14 cellular contexts compared by ENCODE assay signal in the genomic region with DNA sequence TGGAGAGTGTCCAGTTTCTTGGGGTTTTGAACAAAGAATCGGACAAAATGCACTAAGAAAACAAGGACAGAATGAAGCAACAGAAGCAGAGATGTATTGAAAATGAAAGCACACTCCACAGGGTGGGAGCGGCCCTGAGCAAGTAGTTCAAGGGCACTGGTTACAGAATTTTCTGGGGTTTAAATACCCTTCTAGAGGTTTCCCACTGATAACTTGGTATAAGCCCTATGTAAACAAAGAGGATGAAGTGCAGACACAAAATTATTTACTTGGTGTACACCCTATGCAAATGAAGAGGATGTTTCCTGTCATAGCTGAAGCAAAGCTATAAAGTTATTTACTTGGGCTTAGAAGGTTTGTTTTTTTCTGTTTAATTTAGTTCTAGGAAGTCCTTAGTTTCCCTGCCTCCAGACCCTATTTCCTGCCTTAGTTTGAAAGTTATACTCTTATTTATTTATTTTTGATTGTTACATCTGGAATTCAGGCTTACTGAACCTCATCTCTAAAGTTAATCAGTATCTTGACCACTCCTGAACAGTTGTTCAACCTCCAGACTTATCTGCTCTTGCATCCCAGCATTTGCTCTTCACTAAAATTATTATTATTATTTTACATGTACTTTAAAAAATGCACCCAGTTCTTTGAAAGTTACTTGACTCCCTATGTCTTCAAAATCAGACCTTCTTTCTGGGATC.
A peak's percentile ranks its signal among the peaks of the same experiment; 100 is the strongest.
DNase-seq lines count a peak whose midpoint lies in the region; ATAC-seq and TF ChIP-seq lines count a peak whose summit lies in the region.
"Had no signal": no experiment of that assay in that cellular context is flagged by ENCODE, and none has a peak within 500 bp of the region (broad histone marks: within the 10 kb centered on the region; RNA-seq: fewer than 3 reads in every experiment).

No MANE protein-coding gene starts in this region.

- H4K20me1 ChIP-seq in MM.1S (ENCODE audit: insufficient read depth, low read length), result no peaks in the 10 kb centered on the region

- no peak overlapping the region for H3K9ac ChIP-seq in MM.1S (ENCODE audit: low read length)

- H3K27ac ChIP-seq in MM.1S (ENCODE audit: low read length), result no peak overlapping the region
- H3K27ac ChIP-seq: sigmoid colon had no signal

- H3K4me1 Mint-ChIP-seq in natural killer cell, result peaks cover 9 to 11% of the 10 kb centered on the region in 2 donors

- ATAC-seq in natural killer cell (peak; percentile 18 to 49 (median 40)), GM19452 (IDR thresholded peaks at IDR 0.05; ENCODE audit: unreplicated experiment) (no peak)

- H3K9me2 ChIP-seq in MM.1S (replicated peaks; ENCODE audit: insufficient read depth, low read length), result no peaks in the 10 kb centered on the region

- intact Hi-C loops in natural killer cell (cut with micrococcal nuclease), result no loop called here

- DNase-seq in DMS79 treated with DMSO at 0.1 percent for 48 hours (lab: John Stamatoyannopoulos, UW) (peak; percentile 39), DMS79 (lab: John Stamatoyannopoulos, UW) (no peak), MM.1S (peak; percentile 44), amniotic epithelial cell (ENCODE audit: low read depth) (peak; percentile 34), natural killer cell (no peak)
- no peak for DNase-seq in effector CD4-positive, alpha-beta T cell
- no peak for DNase-seq in stimulated activated CD4-positive, alpha-beta T cell treated with anti-CD3 and anti-CD28 coated beads, Interleukin-4, amount 100 ng/mL, for 1 hour
- DNase-seq: 8988T; activated naive CD4-positive, alpha-beta T cell treated with Interleukin-2 at 50 U/mL for 16 hours; esophagus squamous epithelium; mesendoderm; NCI-H446 treated with DMSO at 0.1 percent for 48 hours; sigmoid colon had no signal

- peak overlapping the region; percentile 51; the same call in 1 of the 2 replicates for H3K4me2 ChIP-seq in MM.1S (ENCODE audit: low read depth, low read length)

- no peaks in the 10 kb centered on the region for H3K27me3 ChIP-seq in MM.1S (replicated peaks; ENCODE audit: insufficient read depth, low read length)
- H3K27me3 ChIP-seq: sigmoid colon had no signal

- H3K4me3 Mint-ChIP-seq in natural killer cell, result peak overlapping the region; percentile 82

- H3K4me3 ChIP-seq in MM.1S (ENCODE audit: low read length), result peak overlapping the region; percentile 19; the same call in 1 of the 2 replicates
- H3K4me3 ChIP-seq: esophagus squamous epithelium, sigmoid colon had no signal

- no peaks in the 10 kb centered on the region for H3K36me3 Mint-ChIP-seq in natural killer cell

- no peaks in the 10 kb centered on the region for H3K36me3 ChIP-seq in MM.1S (replicated peaks; ENCODE audit: insufficient read depth, low read length)
- H3K36me3 ChIP-seq: esophagus squamous epithelium, sigmoid colon had no signal

- H3F3A ChIP-seq in MM.1S (ENCODE audit: insufficient read depth, low read length), result no peaks in the 10 kb centered on the region

- H3K4me1 ChIP-seq in MM.1S (ENCODE audit: low read length), result no peaks in the 10 kb centered on the region
- H3K4me1 ChIP-seq: sigmoid colon had no signal

- H3K79me2 ChIP-seq in MM.1S (ENCODE audit: low read length), result no peaks in the 10 kb centered on the region

- H2AFZ ChIP-seq in MM.1S (ENCODE audit: low read length), result peak overlapping the region; percentile 28

- peak overlapping the region; percentile 71 to 83 for H3K27ac Mint-ChIP-seq in natural killer cell

- no peaks in the 10 kb centered on the region for H3K9me3 Mint-ChIP-seq in natural killer cell

- no peaks in the 10 kb centered on the region for H3K9me3 ChIP-seq in MM.1S (replicated peaks; ENCODE audit: insufficient read depth, low read length)
- H3K9me3 ChIP-seq: esophagus squamous epithelium had no signal

- H3K27me3 Mint-ChIP-seq in natural killer cell (ENCODE audit: low read depth in 2 of 2), result no peaks in the 10 kb centered on the region

- TF ChIP-seq CTCF in MM.1S (IDR thresholded peaks at IDR 0.05; ENCODE audit: low read length) (no peak), natural killer cell (IDR thresholded peaks at IDR 0.05) (no peak)

Comparison
In these comparisons a context has a peak if more than half of its experiments do, and no peak if none do; other contexts are left out.
1. DNase-seq: peak in DMS79 treated with DMSO at 0.1 percent for 48 hours (single experiment), MM.1S (single experiment) and amniotic epithelial cell (single experiment); none in DMS79 (single experiment), natural killer cell (single experiment), effector CD4-positive, alpha-beta T cell (single experiment) and stimulated activated CD4-positive, alpha-beta T cell treated with anti-CD3 and anti-CD28 coated beads, Interleukin-4, amount 100 ng/mL, for 1 hour (single experiment).